ENCODE assay signal across 8 cellular contexts in the genomic region with DNA sequence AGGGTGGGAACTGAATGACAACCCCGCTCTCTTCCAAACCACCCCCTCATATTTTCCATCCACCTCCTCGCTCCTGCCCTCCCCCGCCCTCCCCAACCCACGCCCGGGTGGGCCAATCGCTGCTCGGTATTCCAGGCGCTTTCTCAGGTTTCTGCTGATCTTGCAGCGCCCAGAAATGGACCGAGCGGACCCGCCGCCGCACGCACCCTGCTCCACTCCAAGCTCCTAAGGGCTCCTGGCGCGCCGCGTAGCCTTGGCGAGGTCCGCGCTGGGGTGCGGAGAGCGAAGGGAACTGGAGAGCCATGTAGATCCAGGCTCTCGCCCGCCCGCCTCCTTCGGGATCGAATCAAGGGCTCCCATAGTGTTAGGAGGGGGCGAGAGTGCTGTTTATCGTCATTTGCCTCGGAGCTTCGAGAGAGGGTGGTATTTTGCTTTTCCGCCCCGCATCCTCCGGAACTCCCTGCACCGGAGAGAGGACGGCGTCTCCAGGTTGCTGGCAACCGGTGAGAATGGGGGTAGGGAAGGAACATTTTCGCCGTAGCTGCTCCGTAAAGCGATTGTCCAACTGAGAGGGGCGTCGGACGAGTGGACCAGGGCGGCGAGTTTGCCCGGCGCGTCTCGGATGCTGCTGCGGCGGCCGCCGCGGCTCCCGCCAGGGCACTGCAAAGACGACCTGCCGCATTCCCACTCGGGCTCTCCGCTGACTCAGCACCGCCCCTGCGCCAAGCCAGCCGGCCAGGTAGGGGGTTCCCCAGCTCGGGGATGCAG. TPM values are rescaled to one million over a fixed set of nuclear protein-coding genes. Genes with fewer than 3 reads are reported as not detected.
A peak's percentile ranks its signal among the peaks of the same experiment; 100 is the strongest.
DNase-seq lines count a peak whose midpoint lies in the region; ATAC-seq and TF ChIP-seq lines count a peak whose summit lies in the region.

A gene (plus strand): TSS at position 172 of the 768 bp plus-strand sequence. CDS start 1,474 bp downstream, outside the sequence.

- H3K4me3 ChIP-seq in AG09309 (ENCODE audit: control insufficient read depth, low read depth, low read length): peak within 1 kb of the TSS; percentile 19
- H3K4me3 ChIP-seq in HEK293 (ENCODE audit: low read depth, low read length): peak within 1 kb of the TSS; percentile 38
- peak within 1 kb of the TSS; percentile 51 to 76 for H3K4me3 ChIP-seq in ascending aorta

- H3K9me3 ChIP-seq in HEK293 (ENCODE audit: control insufficient read depth, insufficient read depth, low read depth, low read length): no peaks in the 10 kb centered on the region
- H3K9me3 ChIP-seq in ascending aorta: no peaks in the 10 kb centered on the region

- no peaks in the 10 kb centered on the region for H3K36me3 ChIP-seq in HEK293 (ENCODE audit: control insufficient read depth in 2 of 2, insufficient read depth in 1 of 2, low read length in 2 of 2)
- no peaks in the 10 kb centered on the region for H3K36me3 ChIP-seq in ascending aorta

- no peak for ATAC-seq in GM18861 (IDR thresholded peaks at IDR 0.05; ENCODE audit: unreplicated experiment)

- POLR2A ChIA-PET in HEK293 (lab: Yijun Ruan, JAX): no interaction called here

- CTCF ChIA-PET in HEK293 (lab: Yijun Ruan, JAX): interaction anchor here (0.7 to 4.3 kb wide), 8 partner anchors 10 to 1716 kb away, joined by 3 to 34 read pairs (median 5); no protein-coding TSS in a partner anchor

- H3K4me1 ChIP-seq in HEK293 (ENCODE audit: control insufficient read depth, insufficient read depth, low read length) (peaks cover 5% of the 10 kb centered on the region; the same call in 1 of the 2 replicates), ascending aorta (peaks cover 0 to 23% of the 10 kb centered on the region in 2 donors)

- intact Hi-C loops in ascending aorta (cut with DNase I): no loop called here

- H3K27ac ChIP-seq in HEK293 (ENCODE audit: extremely low read depth, low read depth, low read length) (no peak within 1 kb of the TSS), ascending aorta (no peak within 1 kb of the TSS)

- DNase-seq in AG09309 (ENCODE audit: low read depth) (no peak), ascending aorta (ENCODE audit: low spot score in 2 of 2) (no peak), iPS-NIHi7 (ENCODE audit: extremely low spot score) (peak; percentile 58), COLO829 (ENCODE audit: low spot score) (no peak), kidney glomerular epithelial cell (lab: John Stamatoyannopoulos, UW) (no peak)
- peak; percentile 26 for DNase-seq in stimulated activated CD4-positive, alpha-beta T cell treated with anti-CD3 and anti-CD28 coated beads, Interleukin-4, amount 100 ng/mL, for 1 hour

- peaks cover 6% of the 10 kb centered on the region for H3K27me3 ChIP-seq in ascending aorta

- TF ChIP-seq CTCF in AG09309 (IDR thresholded peaks at IDR 0.05; ENCODE audit: control insufficient read depth, insufficient read depth, low read depth, low read length, missing control alignments): no peak
- TF ChIP-seq CTCF in HEK293 (tag by site-specific recombination; IDR thresholded peaks at IDR 0.05): 0 out of 2 replicates have a peak, but pooled peaks have one; percentile 7
- TF ChIP-seq CTCF in ascending aorta (IDR thresholded peaks at IDR 0.05): no peak

TF ChIP-seq in HEK293, 187 proteins besides CTCF, POLR2A, EP300 and RAD21 (continues in another document):
- TF ChIP-seq ZNF529 (tag by site-specific recombination; IDR thresholded peaks at IDR 0.05; ENCODE audit: insufficient replicate concordance) (no peak), ZNF501 (tag by site-specific recombination; IDR thresholded peaks at IDR 0.05) (no peak), ZNF112 (tag by site-specific recombination; IDR thresholded peaks at IDR 0.05) (no peak), HOXD13 (CRISPR knock-in tag; IDR thresholded peaks at IDR 0.05; ENCODE audit: borderline replicate concordance) (no peak), ZNF473 (tag by site-specific recombination; IDR thresholded peaks at IDR 0.05) (no peak), ZBTB8A (tag by site-specific recombination; IDR thresholded peaks at IDR 0.05) (0 out of 2 replicates have a peak, but pooled peaks have one; percentile 8), SP3 (tag by site-specific recombination; IDR thresholded peaks at IDR 0.05) (peak; percentile 47; the same call in 1 of the 2 replicates), ZSCAN16 (tag by site-specific recombination; IDR thresholded peaks at IDR 0.05) (no peak), ZNF48 (tag by site-specific recombination; IDR thresholded peaks at IDR 0.05) (no peak), FEZF1 (tag by site-specific recombination; IDR thresholded peaks at IDR 0.05) (no peak), MEIS1 (CRISPR knock-in tag; IDR thresholded peaks at IDR 0.05; ENCODE audit: borderline replicate concordance) (no peak), ZNF175 (tag by site-specific recombination; IDR thresholded peaks at IDR 0.05) (no peak), ZNF830 (tag by site-specific recombination; IDR thresholded peaks at IDR 0.05; ENCODE audit: low read depth) (no peak), ZNF146 (tag by site-specific recombination; IDR thresholded peaks at IDR 0.05) (no peak), ZNF623 (tag by site-specific recombination; IDR thresholded peaks at IDR 0.05) (no peak), IKZF3 (tag by site-specific recombination; IDR thresholded peaks at IDR 0.05) (no peak), BCL11B (tag by site-specific recombination; IDR thresholded peaks at IDR 0.05; ENCODE audit: low read depth) (no peak), ZBTB20 (tag by site-specific recombination; IDR thresholded peaks at IDR 0.05) (no peak), ZNF311 (tag by site-specific recombination; IDR thresholded peaks at IDR 0.05; ENCODE audit: borderline replicate concordance) (no peak), ZNF157 (tag by site-specific recombination; IDR thresholded peaks at IDR 0.05) (no peak), ZNF549 (tag by site-specific recombination; IDR thresholded peaks at IDR 0.05) (no peak), ZSCAN30 (tag by site-specific recombination; IDR thresholded peaks at IDR 0.05) (no peak), KLF9 (tag by site-specific recombination; IDR thresholded peaks at IDR 0.05; ENCODE audit: low read depth) (no peak), ZNF707 (tag by site-specific recombination; IDR thresholded peaks at IDR 0.05) (no peak), KLF1 (tag by site-specific recombination; IDR thresholded peaks at IDR 0.05) (no peak), ZIC2 (tag by site-specific recombination; IDR thresholded peaks at IDR 0.05) (peak; percentile 9; the same call in 1 of the 2 replicates), MYNN (tag by site-specific recombination; IDR thresholded peaks at IDR 0.05; ENCODE audit: borderline replicate concordance) (no peak), PRDM1 (tag by site-specific recombination; IDR thresholded peaks at IDR 0.05) (no peak), HOXA7 (CRISPR knock-in tag; IDR thresholded peaks at IDR 0.05; ENCODE audit: borderline replicate concordance) (no peak), EGR2 (tag by site-specific recombination; IDR thresholded peaks at IDR 0.05; ENCODE audit: low read depth) (peak; percentile 90), KLF10 (tag by site-specific recombination; IDR thresholded peaks at IDR 0.05) (no peak), ZNF23 (tag by site-specific recombination; IDR thresholded peaks at IDR 0.05; ENCODE audit: borderline replicate concordance) (no peak), ZBTB7A (tag by site-specific recombination; IDR thresholded peaks at IDR 0.05; ENCODE audit: low read depth) (no peak), ZNF335 (tag by site-specific recombination; conservative IDR thresholded peaks at IDR 0.05) (peak; percentile 70), SCRT2 (tag by site-specific recombination; IDR thresholded peaks at IDR 0.05) (no peak)
- TF ChIP-seq, protein P1, sequence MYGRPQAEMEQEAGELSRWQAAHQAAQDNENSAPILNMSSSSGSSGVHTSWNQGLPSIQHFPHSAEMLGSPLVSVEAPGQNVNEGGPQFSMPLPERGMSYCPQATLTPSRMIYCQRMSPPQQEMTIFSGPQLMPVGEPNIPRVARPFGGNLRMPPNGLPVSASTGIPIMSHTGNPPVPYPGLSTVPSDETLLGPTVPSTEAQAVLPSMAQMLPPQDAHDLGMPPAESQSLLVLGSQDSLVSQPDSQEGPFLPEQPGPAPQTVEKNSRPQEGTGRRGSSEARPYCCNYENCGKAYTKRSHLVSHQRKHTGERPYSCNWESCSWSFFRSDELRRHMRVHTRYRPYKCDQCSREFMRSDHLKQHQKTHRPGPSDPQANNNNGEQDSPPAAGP (tag by site-specific recombination; IDR thresholded peaks at IDR 0.05): no peak
- TF ChIP-seq, protein P2, sequence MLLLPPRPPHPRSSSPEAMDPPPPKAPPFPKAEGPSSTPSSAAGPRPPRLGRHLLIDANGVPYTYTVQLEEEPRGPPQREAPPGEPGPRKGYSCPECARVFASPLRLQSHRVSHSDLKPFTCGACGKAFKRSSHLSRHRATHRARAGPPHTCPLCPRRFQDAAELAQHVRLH (tag by site-specific recombination; IDR thresholded peaks at IDR 0.05): no peak
- TF ChIP-seq, protein P3, sequence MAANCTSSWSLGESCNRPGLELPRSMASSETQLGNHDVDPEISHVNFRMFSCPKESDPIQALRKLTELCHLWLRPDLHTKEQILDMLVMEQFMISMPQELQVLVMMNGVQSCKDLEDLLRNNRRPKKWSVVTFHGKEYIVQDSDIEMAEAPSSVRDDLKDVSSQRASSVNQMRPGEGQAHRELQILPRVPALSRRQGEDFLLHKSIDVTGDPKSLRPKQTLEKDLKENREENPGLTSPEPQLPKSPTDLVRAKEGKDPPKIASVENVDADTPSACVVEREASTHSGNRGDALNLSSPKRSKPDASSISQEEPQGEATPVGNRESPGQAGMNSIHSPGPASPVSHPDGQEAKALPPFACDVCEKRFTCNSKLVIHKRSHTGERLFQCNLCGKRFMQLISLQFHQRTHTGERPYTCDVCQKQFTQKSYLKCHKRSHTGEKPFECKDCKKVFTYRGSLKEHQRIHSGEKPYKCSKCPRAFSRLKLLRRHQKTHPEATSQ (tag by site-specific recombination; IDR thresholded peaks at IDR 0.05): no peak
- TF ChIP-seq, protein P4, sequence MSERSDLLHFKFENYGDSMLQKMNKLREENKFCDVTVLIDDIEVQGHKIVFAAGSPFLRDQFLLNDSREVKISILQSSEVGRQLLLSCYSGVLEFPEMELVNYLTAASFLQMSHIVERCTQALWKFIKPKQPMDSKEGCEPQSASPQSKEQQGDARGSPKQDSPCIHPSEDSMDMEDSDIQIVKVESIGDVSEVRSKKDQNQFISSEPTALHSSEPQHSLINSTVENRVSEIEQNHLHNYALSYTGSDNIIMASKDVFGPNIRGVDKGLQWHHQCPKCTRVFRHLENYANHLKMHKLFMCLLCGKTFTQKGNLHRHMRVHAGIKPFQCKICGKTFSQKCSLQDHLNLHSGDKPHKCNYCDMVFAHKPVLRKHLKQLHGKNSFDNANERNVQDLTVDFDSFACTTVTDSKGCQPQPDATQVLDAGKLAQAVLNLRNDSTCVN (tag by site-specific recombination; optimal IDR thresholded peaks at IDR 0.05): peak; percentile 67

RNA-seq across cellular contexts. Expression of the gene that starts here (rescaled TPM):
- not detected for total RNA-seq in ascending aorta

Comparison
In these comparisons a context has a peak if more than half of its experiments do, and no peak if none do; other contexts are left out.
1. DNase-seq: peak in iPS-NIHi7 (single experiment) and stimulated activated CD4-positive, alpha-beta T cell treated with anti-CD3 and anti-CD28 coated beads, Interleukin-4, amount 100 ng/mL, for 1 hour (single experiment); none in AG09309 (single experiment), ascending aorta (0 of 2), COLO829 (single experiment) and kidney glomerular epithelial cell (single experiment).
2. Peak in every context shown above with its lines, with median percentiles within 50 percentile points of each other: H3K4me3 ChIP-seq.